Comparison of ENCODE assay signal across 33 cellular contexts in genomic region chr1:20261095-20261494, GRCh38. TPM values are rescaled to one million over a fixed set of nuclear protein-coding genes. Genes with fewer than 3 reads are reported as not detected.
"Had no signal": no experiment of that assay in that cellular context is flagged by ENCODE, and none has a peak within 500 bp of the region (broad histone marks: within the 10 kb centered on the region; RNA-seq: fewer than 3 reads in every experiment).

No MANE protein-coding gene starts in this region.

- H3K9me3 ChIP-seq: adrenal gland, body of pancreas, colonic mucosa, esophagus squamous epithelium, gastrocnemius medialis had no signal

- H3K36me3 ChIP-seq: adrenal gland, colonic mucosa, esophagus squamous epithelium, gastrocnemius medialis, WERI-Rb-1 had no signal

- DNase-seq: activated B cell treated with CpG ODN at 0.5 μM for 24 hours; activated CD4-positive, alpha-beta T cell treated with anti-CD3 and anti-CD28 coated beads for 48 hours; activated CD4-positive, alpha-beta T cell treated with anti-CD3 and anti-CD28 coated beads, Interleukin-2, amount 50 U/mL, for 1 hour; activated CD4-positive, alpha-beta T cell treated with anti-CD3 and anti-CD28 coated beads, Interleukin-2, amount 50 U/mL, for 48 hours; activated CD8-positive, alpha-beta memory T cell treated with anti-CD3 and anti-CD28 coated beads for 24 hours; activated CD8-positive, alpha-beta T cell treated with anti-CD3 and anti-CD28 coated beads for 36 hours; activated effector memory CD4-positive, alpha-beta T cell treated with anti-CD3 and anti-CD28 coated beads, Interleukin-2, amount 50 U/mL, for 16 hours; activated naive CD4-positive, alpha-beta T cell treated with anti-CD3 and anti-CD28 coated beads for 36 hours; activated naive CD8-positive, alpha-beta T cell treated with anti-CD3 and anti-CD28 coated beads for 36 hours; activated naive CD8-positive, alpha-beta T cell treated with anti-CD3 and anti-CD28 coated beads, Interleukin-2, amount 50 U/mL, for 24 hours; activated T-cell treated with anti-CD3 and anti-CD28 coated beads, Interleukin-2, amount 50 U/mL, for 48 hours; adrenal gland; amygdala; aorta; body of pancreas; central memory CD4-positive, alpha-beta T cell; cerebellar nuclear complex; colonic mucosa; effector CD8-positive, alpha-beta T cell; esophagus squamous epithelium; foreskin keratinocyte; gastrocnemius medialis; T-helper 1 cell; T-helper 17 cell; T1000; WERI-Rb-1 had no signal

- H3K4me3 ChIP-seq: adrenal gland, body of pancreas, colonic mucosa, esophagus squamous epithelium, gastrocnemius medialis had no signal

- H3K27me3 ChIP-seq: adrenal gland, body of pancreas, colonic mucosa had no signal

- H3K4me1 ChIP-seq: adrenal gland, body of pancreas, colonic mucosa, esophagus squamous epithelium, foreskin keratinocyte had no signal

- ATAC-seq: activated CD4-positive, CD25-positive, alpha-beta regulatory T cell treated with anti-CD3 and anti-CD28 coated beads, Interleukin-2, amount 50 U/mL, for 24 hours; activated CD8-positive, alpha-beta T cell treated with anti-CD3 and anti-CD28 coated beads for 36 hours; activated naive CD8-positive, alpha-beta T cell treated with anti-CD3 and anti-CD28 coated beads, Interleukin-2, amount 50 U/mL, for 24 hours; body of pancreas; foreskin keratinocyte; gastrocnemius medialis; T-helper 17 cell had no signal

- H3K27ac ChIP-seq: adrenal gland, body of pancreas, colonic mucosa, epithelial cell of prostate, esophagus squamous epithelium, foreskin keratinocyte, gastrocnemius medialis, WERI-Rb-1 had no signal

RNA-seq across cellular contexts. Expression of gene VWA5B1, which starts 29.6 kb away (rescaled TPM):
- total RNA-seq: activated B cell treated with CpG ODN at 0.5 μM for 24 hours; activated CD8-positive, alpha-beta T cell treated with anti-CD3 and anti-CD28 coated beads for 36 hours; activated naive CD4-positive, alpha-beta T cell treated with anti-CD3 and anti-CD28 coated beads for 36 hours; activated T-helper 2 cell treated with anti-CD3 and anti-CD28 coated beads, Interferon-gamma antibody, Interleukin-2, Interleukin-4, amounts not matched to agents 10 μg/mL and 5 μg/mL and 100 μg/mL, durations not matched to agents 14 hours and 24 hours and 36 hours; aorta; body of pancreas; dermis microvascular lymphatic vessel endothelial cell; endothelial cell of umbilical vein; esophagus squamous epithelium; foreskin keratinocyte; glomerular endothelial cell had no signal
- polyA plus RNA-seq: aorta, endothelial cell of umbilical vein, esophagus, foreskin keratinocyte had no signal
